19 cellular contexts compared by ENCODE assay signal in genomic region chr10:131090761-131091661, GRCh38.
DNase-seq lines count a peak whose midpoint lies in the region; ATAC-seq lines count a peak whose summit lies in the region.
"Had no signal": no experiment of that assay in that cellular context is flagged by ENCODE, and none has a peak within 500 bp of the region (broad histone marks: within the 10 kb centered on the region; RNA-seq: fewer than 3 reads in every experiment).

No MANE protein-coding gene starts in this region.

- intact Hi-C loops in left colon (cut with DNase I, micrococcal nuclease) = no loop called here

- H3K14ac ChIP-seq in neuronal stem cell (ENCODE audit: low read length) = no peak overlapping the region

- H2BK120ac ChIP-seq in neuronal stem cell (ENCODE audit: low read depth, low read length) = no peak overlapping the region

- no peak overlapping the region for H3K9ac ChIP-seq in neuronal stem cell (ENCODE audit: low read depth, low read length, poor library complexity)

- H3K23ac ChIP-seq in neuronal stem cell (ENCODE audit: low read depth, low read length, poor library complexity) = peak overlapping the region; percentile 34

- H3K27me3 ChIP-seq in neuronal stem cell (ENCODE audit: control insufficient read depth in 3 of 3, insufficient read depth in 3 of 3, low read depth in 1 of 3, low read length in 3 of 3) = no peaks in the 10 kb centered on the region
- H3K27me3 ChIP-seq: transverse colon had no signal

- H3K4ac ChIP-seq in neuronal stem cell (ENCODE audit: low read length) = no peak overlapping the region

- no peak for ATAC-seq in GM19452 (IDR thresholded peaks at IDR 0.05; ENCODE audit: unreplicated experiment)
- no peak for ATAC-seq in left colon
- ATAC-seq: activated CD4-positive, CD25-positive, alpha-beta regulatory T cell treated with anti-CD3 and anti-CD28 coated beads, Interleukin-2, amount 50 U/mL, for 24 hours; stimulated activated memory B cell treated with anti-CD40 and anti-IgM and Interleukin-4, amounts not matched to agents 10 μg/mL and 1 μg/mL and 100 μg/mL, for 72 hours had no signal

- no peaks in the 10 kb centered on the region for H3K36me3 ChIP-seq in neuronal stem cell (replicated peaks in 1 of 2; ENCODE audit: control insufficient read depth in 2 of 2, insufficient read depth in 2 of 2, low read length in 2 of 2)
- H3K36me3 ChIP-seq: transverse colon had no signal

- WGBS in neuronal stem cell (ENCODE audit: extremely low coverage in 2 of 2, insufficient read length in 2 of 2, insufficient replicate concordance in 1 of 2), 2 donors = no CpG with 5 or more reads among the region's 17 CpGs

- no peak overlapping the region for H4K91ac ChIP-seq in neuronal stem cell (ENCODE audit: low read depth, low read length, poor library complexity)

- no peaks in the 10 kb centered on the region for H3K9me3 ChIP-seq in neuronal stem cell (replicated peaks in 1 of 2; ENCODE audit: control insufficient read depth in 2 of 2, insufficient read depth in 1 of 2, low read depth in 1 of 2, low read length in 2 of 2)
- H3K9me3 ChIP-seq: transverse colon had no signal

- peak overlapping the region; percentile 57 for H2BK5ac ChIP-seq in neuronal stem cell (ENCODE audit: low read length)

- no peak overlapping the region for H2AFZ ChIP-seq in neuronal stem cell (ENCODE audit: low read length)

- H3K18ac ChIP-seq in neuronal stem cell (ENCODE audit: low read length) = peak overlapping the region; percentile 70

- H4K8ac ChIP-seq in neuronal stem cell (ENCODE audit: low read depth, low read length) = no peak overlapping the region

- H2AK5ac ChIP-seq in neuronal stem cell (ENCODE audit: low read depth, low read length) = peak overlapping the region; percentile 71

- DNase-seq in DMS79 treated with DMSO at 0.1 percent for 48 hours (lab: John Stamatoyannopoulos, UW) (peak; percentile 51), NCI-H1417 treated with DMSO at 0.1 percent for 48 hours (lab: John Stamatoyannopoulos, UW) (peak; percentile 25), NCI-H510A (lab: John Stamatoyannopoulos, UW) (peak; percentile 81), neuronal stem cell (ENCODE audit: low spot score) (no peak), germinal center (ENCODE audit: low spot score) (no peak), ACHN (no peak), left colon (no peak)
- DNase-seq: activated gamma-delta T cell treated with Interleukin-2 at 50 U/mL for 16 hours, aorta, HCEC 1CT, head of caudate nucleus, islet precursor cell, NCI-H2227 treated with DMSO at 0.1 percent for 48 hours, small intestine, transverse colon had no signal

- in situ Hi-C loops in ACHN (cut with HindIII; ENCODE audit: low pct_ligation_motif_present, low pct_unique_long_range_greater_than_20kb, low sequenced_read_pairs) = no loop called here

- H2BK15ac ChIP-seq in neuronal stem cell (ENCODE audit: low read length) = peak overlapping the region; percentile 20

- H3K4me2 ChIP-seq in neuronal stem cell (ENCODE audit: insufficient read depth, low read length, poor library complexity, severe bottlenecking) = no peak overlapping the region

- no peak overlapping the region for H3K27ac ChIP-seq in neuronal stem cell (replicated peaks; ENCODE audit: low read length)
- H3K27ac ChIP-seq: epithelial cell of prostate, transverse colon had no signal

- peaks cover 0 to 3% of the 10 kb centered on the region in 2 donors for H3K4me1 ChIP-seq in neuronal stem cell (ENCODE audit: control insufficient read depth in 2 of 2, insufficient read depth in 1 of 2, low read depth in 1 of 2, low read length in 2 of 2)
- H3K4me1 ChIP-seq: transverse colon had no signal

- H2BK12ac ChIP-seq in neuronal stem cell (ENCODE audit: low read length) = no peak overlapping the region

- H3K4me3 ChIP-seq in neuronal stem cell (ENCODE audit: low read length in 2 of 2) = no peak overlapping the region
- H3K4me3 ChIP-seq: transverse colon had no signal

- H3K79me1 ChIP-seq in neuronal stem cell (ENCODE audit: low read depth, low read length) = no peaks in the 10 kb centered on the region

Comparison
In these comparisons a context has a peak if more than half of its experiments do, and no peak if none do; other contexts are left out.
1. DNase-seq: peak in DMS79 treated with DMSO at 0.1 percent for 48 hours (single experiment), NCI-H1417 treated with DMSO at 0.1 percent for 48 hours (single experiment) and NCI-H510A (single experiment); none in neuronal stem cell (single experiment), germinal center (single experiment), ACHN (single experiment) and left colon (0 of 2).